In genomic region chr17:64778102-64778366, GRCh38 we compare ENCODE assay signal across 11 cellular contexts.
A peak's percentile ranks its signal among the peaks of the same experiment; 100 is the strongest.
DNase-seq lines count a peak whose midpoint lies in the region; ATAC-seq, FAIRE-seq and TF ChIP-seq lines count a peak whose summit lies in the region.
"Had no signal": no experiment of that assay in that cellular context is flagged by ENCODE, and none has a peak within 500 bp of the region (broad histone marks: within the 10 kb centered on the region; RNA-seq: fewer than 3 reads in every experiment).

No MANE protein-coding gene starts in this region.

- peaks cover 12 to 38% (median 30%) of the 10 kb centered on the region in 3 donors for H3K4me1 Mint-ChIP-seq in T-cell

- WGBS in iPS DF 6.9 (ENCODE audit: insufficient coverage, insufficient read length): no CpG with 5 or more reads among the region's 16 CpGs
- 14 to 34% methylated on average over 13 to 16 of the region's 16 CpGs for WGBS in body of pancreas, 2 donors

- FAIRE-seq in D721Med (lab: Jason Lieb, UNC): no peak

- peaks cover 24% of the 10 kb centered on the region for H3K27me3 ChIP-seq in iPS DF 6.9 (ENCODE audit: control insufficient read depth, insufficient read depth, low read length)
- H3K27me3 ChIP-seq in body of pancreas: peaks cover 0 to 10% of the 10 kb centered on the region in 2 donors

- H3K27ac ChIP-seq in iPS DF 6.9 (ENCODE audit: low read length) (no peak overlapping the region), body of pancreas (peak overlapping the region in 2 of 4 donors; percentile 30 to 63)

- peaks cover 3% of the 10 kb centered on the region; the same call in 1 of the 2 replicates for H3K4me1 ChIP-seq in iPS DF 6.9 (ENCODE audit: control insufficient read depth, insufficient read depth, low read length)
- H3K4me1 ChIP-seq in body of pancreas: peaks cover 63% of the 10 kb centered on the region

- H3K4me3 ChIP-seq in GM12865 (ENCODE audit: low read depth, low read length) (peak overlapping the region; percentile 6; the same call in 1 of the 2 replicates), iPS DF 6.9 (ENCODE audit: low read length) (peak overlapping the region; percentile 17; the same call in 1 of the 2 replicates), retinal pigment epithelial cell (ENCODE audit: low read length) (peak overlapping the region; percentile 10), body of pancreas (no peak overlapping the region)

- no peak for TF ChIP-seq POLR2A in body of pancreas (IDR thresholded peaks at IDR 0.05)

- DNase-seq in GM12865 (ENCODE audit: low read depth): no peak
- DNase-seq in T-cell: no peak
- DNase-seq in iPS DF 6.9 (ENCODE audit: low read depth, low spot score): no peak
- DNase-seq in retinal pigment epithelial cell (ENCODE audit: low read depth): no peak
- DNase-seq in body of pancreas: no peak
- no peak for DNase-seq in stimulated activated naive CD4-positive, alpha-beta T cell treated with Interleukin-2 at 50 U/mL for 16 hours (lab: John Stamatoyannopoulos, UW)
- DNase-seq in D721Med (ENCODE audit: insufficient read length, low spot score): no peak
- DNase-seq: activated CD4-positive, alpha-beta T cell treated with anti-CD3 and anti-CD28 coated beads, Interleukin-2, amount 50 U/mL, for 1 hour; effector CD8-positive, alpha-beta T cell; IMR-90 had no signal

- POLR2A ChIA-PET in T-cell (lab: Charles Lee): no interaction called here

- CTCF ChIA-PET in T-cell (lab: Charles Lee): no interaction called here

- peaks cover 0 to 1% of the 10 kb centered on the region in 2 donors for H3K27me3 Mint-ChIP-seq in T-cell

- TF ChIP-seq CTCF in GM12865 (IDR thresholded peaks at IDR 0.05; ENCODE audit: insufficient read depth, low read depth, low read length, missing control alignments): no peak
- no peak for TF ChIP-seq CTCF in retinal pigment epithelial cell (conservative IDR thresholded peaks at IDR 0.05; ENCODE audit: low read depth, low read length)
- no peak for TF ChIP-seq CTCF in body of pancreas (IDR thresholded peaks at IDR 0.05)
- no peak for TF ChIP-seq CTCF in D721Med (IDR thresholded peaks at IDR 0.05; ENCODE audit: insufficient read depth, missing control alignments)

- ATAC-seq in T-cell (replicated peaks in 1 of 4) (no peak), body of pancreas (no peak), GM19463 (IDR thresholded peaks at IDR 0.05; ENCODE audit: unreplicated experiment) (no peak)

- intact Hi-C loops in body of pancreas (cut with DNase I): no loop called here

- peak overlapping the region; percentile 50 to 56 (median 54) for H3K4me3 Mint-ChIP-seq in T-cell

- no peaks in the 10 kb centered on the region for H3K9me3 Mint-ChIP-seq in T-cell

- H3K36me3 Mint-ChIP-seq in T-cell: no peaks in the 10 kb centered on the region

- H3K36me3 ChIP-seq in iPS DF 6.9 (ENCODE audit: control insufficient read depth, insufficient read depth, low read length) (no peaks in the 10 kb centered on the region), body of pancreas (replicated peaks in 1 of 2; ENCODE audit: insufficient read depth in 1 of 2, low read depth in 2 of 2) (no peaks in the 10 kb centered on the region)

- H3K9me3 ChIP-seq in iPS DF 6.9 (ENCODE audit: control insufficient read depth, insufficient read depth, low read length): no peaks in the 10 kb centered on the region
- H3K9me3 ChIP-seq in body of pancreas: no peaks in the 10 kb centered on the region

- no peak overlapping the region for H3K27ac Mint-ChIP-seq in T-cell

Comparison
In these comparisons a context has a peak if more than half of its experiments do, and no peak if none do; other contexts are left out.
1. H3K4me3 ChIP-seq: peak in GM12865 (single experiment), iPS DF 6.9 (single experiment) and retinal pigment epithelial cell (single experiment); none in body of pancreas (0 of 2).